ENCODE assay signal across 9 cellular contexts in the genomic region with DNA sequence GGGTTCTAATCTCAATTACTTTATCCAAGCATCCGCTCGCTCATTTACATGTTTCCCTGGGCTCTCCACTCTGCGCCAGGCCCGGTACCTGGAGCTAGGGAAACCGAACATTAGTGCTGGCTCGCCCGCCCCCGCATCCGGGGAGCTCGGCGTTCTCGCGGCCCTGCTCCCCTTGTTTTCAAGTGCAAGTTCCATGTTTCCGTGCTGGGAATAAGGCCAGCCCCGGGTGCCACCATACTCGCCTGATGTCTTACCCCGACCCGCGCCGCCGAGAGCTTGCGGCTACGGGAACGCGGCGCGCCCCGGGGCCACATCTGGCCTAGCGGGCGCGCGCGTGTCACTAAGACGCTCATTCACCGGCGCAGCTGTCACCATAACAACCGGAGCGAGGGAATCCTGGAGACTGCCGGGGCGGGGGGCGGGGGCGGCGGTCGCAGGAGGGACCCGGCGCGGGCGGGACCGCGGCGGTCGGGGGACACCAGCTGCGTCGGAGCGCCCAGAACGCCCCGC. TPM values are rescaled to one million over a fixed set of nuclear protein-coding genes. Genes with fewer than 3 reads are reported as not detected.
DNase-seq lines count a peak whose midpoint lies in the region; ATAC-seq and TF ChIP-seq lines count a peak whose summit lies in the region.
"Had no signal": no experiment of that assay in that cellular context is flagged by ENCODE, and none has a peak within 500 bp of the region (broad histone marks: within the 10 kb centered on the region; RNA-seq: fewer than 3 reads in every experiment).

Gene NEURL1, plus strand, starts transcription at position 344 of the 510 bp plus-strand sequence. CDS start 683 bp downstream, outside the sequence.

- H3K4me3 Mint-ChIP-seq in dendritic cell treated with granulocyte-macrophage colony-stimulating factor and Interleukin-4, amounts not matched to agents 40 ng/mL and 50 ng/mL, for 4 days: peak within 1 kb of the TSS; percentile 76

- no peaks in the 10 kb centered on the region for H3K9me3 Mint-ChIP-seq in dendritic cell treated with granulocyte-macrophage colony-stimulating factor and Interleukin-4, amounts not matched to agents 40 ng/mL and 50 ng/mL, for 4 days

- peak; percentile 47 to 69 (median 55) for DNase-seq in NCI-H1417 (lab: John Stamatoyannopoulos, UW)
- no peak for DNase-seq in NCI-H1417 treated with DMSO at 0.1 percent for 48 hours (lab: John Stamatoyannopoulos, UW)
- no peak for DNase-seq in Peyer's patch
- peak; percentile 37 for DNase-seq in middle frontal gyrus (ENCODE audit: extremely low spot score, low spot score)

- peaks cover 0 to 17% of the 10 kb centered on the region in 2 donors for H3K27me3 ChIP-seq in Peyer's patch

- intact Hi-C loops in dendritic cell treated with granulocyte-macrophage colony-stimulating factor and Interleukin-4, amounts not matched to agents 40 ng/mL and 50 ng/mL, for 4 days (cut with micrococcal nuclease): no loop called here

- H3K27me3 Mint-ChIP-seq in dendritic cell treated with granulocyte-macrophage colony-stimulating factor and Interleukin-4, amounts not matched to agents 40 ng/mL and 50 ng/mL, for 4 days: peaks cover 68% of the 10 kb centered on the region

- TF ChIP-seq POLR2A in Peyer's patch (IDR thresholded peaks at IDR 0.05): no peak

- no peaks in the 10 kb centered on the region for H3K9me3 ChIP-seq in Peyer's patch

- H3K27ac Mint-ChIP-seq in dendritic cell treated with granulocyte-macrophage colony-stimulating factor and Interleukin-4, amounts not matched to agents 40 ng/mL and 50 ng/mL, for 4 days: no peak within 1 kb of the TSS

- H3K36me3 Mint-ChIP-seq in dendritic cell treated with granulocyte-macrophage colony-stimulating factor and Interleukin-4, amounts not matched to agents 40 ng/mL and 50 ng/mL, for 4 days (ENCODE audit: low read depth): no peaks in the 10 kb centered on the region

- peaks cover 0 to 10% (median 4%) of the 10 kb centered on the region in 4 donors for H3K4me1 ChIP-seq in Peyer's patch

- TF ChIP-seq CTCF in Peyer's patch (IDR thresholded peaks at IDR 0.05): no peak

- no peak for ATAC-seq in GM19467 (IDR thresholded peaks at IDR 0.05; ENCODE audit: unreplicated experiment)
- ATAC-seq in HG02840 (IDR thresholded peaks at IDR 0.05; ENCODE audit: low FRiP score, unreplicated experiment): no peak

- H3K4me1 Mint-ChIP-seq in dendritic cell treated with granulocyte-macrophage colony-stimulating factor and Interleukin-4, amounts not matched to agents 40 ng/mL and 50 ng/mL, for 4 days (ENCODE audit: low read depth): peaks cover 12% of the 10 kb centered on the region

- peak within 1 kb of the TSS; percentile 37 to 72 (median 64) for H3K4me3 ChIP-seq in Peyer's patch

- H3K27ac ChIP-seq in Peyer's patch: peak within 1 kb of the TSS in 2 of 4 donors; percentile 5 to 30
- no peak within 1 kb of the TSS for H3K27ac ChIP-seq in temporal lobe (ENCODE audit: low read depth, low read length)
- H3K27ac ChIP-seq: C4-2B had no signal

- H3K36me3 ChIP-seq in Peyer's patch: no peaks in the 10 kb centered on the region

RNA-seq across cellular contexts. Expression of gene NEURL1, which starts in this region (rescaled TPM):
- 10 to 100 TPM; 40.4 to 51.8 (median 45.8) TPM for total RNA-seq in Peyer's patch
- 26.8 TPM for total RNA-seq in temporal lobe

Comparison
In these comparisons a context has a peak if more than half of its experiments do, and no peak if none do; other contexts are left out.
1. DNase-seq: peak in NCI-H1417 (3 of 3) and middle frontal gyrus (single experiment); none in NCI-H1417 treated with DMSO at 0.1 percent for 48 hours (single experiment) and Peyer's patch (0 of 3).